ENCODE assay signal across 8 cellular contexts in genomic region chr3:33113772-33114621, GRCh38. TPM values are rescaled to one million over a fixed set of nuclear protein-coding genes. Genes with fewer than 3 reads are reported as not detected.
A peak's percentile ranks its signal among the peaks of the same experiment; 100 is the strongest.
DNase-seq lines count a peak whose midpoint lies in the region; ATAC-seq, FAIRE-seq and TF ChIP-seq lines count a peak whose summit lies in the region.

TSS of gene CRTAP (plus strand) at chr3:33114014. CDS start at chr3:33114078, 64 bp downstream.

- POLR2A ChIA-PET in PC-9 (lab: Charles Lee; ENCODE audit: unreplicated experiment), result interaction anchor here (0.7 kb wide), 1 partner anchor 612 kb away, joined by 3 read pairs; no protein-coding TSS in a partner anchor

- H3K4me2 ChIP-seq in PC-9, result peak within 1 kb of the TSS; percentile 87

- H3K27me3 ChIP-seq in PC-9 (ENCODE audit: insufficient read depth, low read depth) (no peaks in the 10 kb centered on the region), mucosa of stomach (ENCODE audit: control insufficient read depth, insufficient read depth, low read length) (no peaks in the 10 kb centered on the region)

- peak within 1 kb of the TSS; percentile 85 for H2AFZ ChIP-seq in PC-9

- peak; percentile 44 for DNase-seq in D721Med (ENCODE audit: insufficient read length, low spot score)
- peak; percentile 94 for DNase-seq in HT1080 (ENCODE audit: low read depth)
- peak; percentile 82 to 96 for DNase-seq in PC-9
- DNase-seq in activated T-cell treated with anti-CD3 and anti-CD28 coated beads, Interleukin-2, amount 50 U/mL, for 1 hour, result peak; percentile 88
- peak; percentile 97 to 98 for DNase-seq in erythroblast (lab: John Stamatoyannopoulos, UW)
- peak; percentile 94 for DNase-seq in stimulated activated CD8-positive, alpha-beta memory T cell treated with anti-CD3 and anti-CD28 coated beads, Interleukin-4, amount 100 ng/mL, for 48 hours

- peak; percentile 77 for TF ChIP-seq POLR2A in erythroblast (IDR thresholded peaks at IDR 0.05; ENCODE audit: low read length)

- H3K27ac ChIP-seq in PC-9, result peak within 1 kb of the TSS; percentile 72

- H3K36me3 ChIP-seq in PC-9 (ENCODE audit: low read depth) (no peaks in the 10 kb centered on the region), mucosa of stomach (ENCODE audit: control insufficient read depth, insufficient read depth, low read length) (no peaks in the 10 kb centered on the region)

- H3K4me1 ChIP-seq in PC-9 (replicated peaks; ENCODE audit: insufficient read depth) (0 out of 2 replicates have a peak, but pooled peaks cover 7% of the 10 kb centered on the region), mucosa of stomach (ENCODE audit: control insufficient read depth, insufficient read depth, low read length) (peaks cover 14% of the 10 kb centered on the region)

- BruUV-seq in PC-9 (replicated peaks; lab: Mats Ljungman, UMichigan), result no TSS peak

- TF ChIP-seq CTCF in D721Med (IDR thresholded peaks at IDR 0.05; ENCODE audit: insufficient read depth, missing control alignments), result no peak
- TF ChIP-seq CTCF in PC-9 (conservative IDR thresholded peaks at IDR 0.05), result no peak

- H3K9me3 ChIP-seq in PC-9 (ENCODE audit: insufficient read depth, low read depth) (no peaks in the 10 kb centered on the region), mucosa of stomach (ENCODE audit: control insufficient read depth, low read length) (no peaks in the 10 kb centered on the region)

- no peak for FAIRE-seq in D721Med (lab: Jason Lieb, UNC)

- no peaks in the 10 kb centered on the region for H3K9me2 ChIP-seq in PC-9 (ENCODE audit: insufficient read depth)

- CTCF ChIA-PET in PC-9 (lab: Charles Lee), result interaction anchor here (0.5 kb wide), 1 partner anchor 40 kb away, joined by 9 read pairs; no protein-coding TSS in a partner anchor

- no peaks in the 10 kb centered on the region for H4K20me1 ChIP-seq in PC-9 (ENCODE audit: insufficient read depth)

- 0 out of 2 replicates have a peak, but pooled peaks cover 14% of the 10 kb centered on the region for H3K79me2 ChIP-seq in PC-9 (ENCODE audit: low read depth)

- ATAC-seq in GM21367 (IDR thresholded peaks at IDR 0.05; ENCODE audit: unreplicated experiment), result peak; percentile 79

- H3F3A ChIP-seq in PC-9 (ENCODE audit: insufficient read depth, low read depth), result peaks cover 3% of the 10 kb centered on the region

- H3K4me3 ChIP-seq in PC-9, result peak within 1 kb of the TSS; percentile 73
- H3K4me3 ChIP-seq in mucosa of stomach (ENCODE audit: low read length), result peak within 1 kb of the TSS; percentile 82

- intact Hi-C loops in PC-9 (cut with micrococcal nuclease; ENCODE audit: unreplicated experiment), result loop anchor here (1.0 to 2.0 kb wide), 2 partner anchors 17 to 327 kb away; partner anchors contain the start of genes GLB1, TMPPE and UBP1

- H3K9ac ChIP-seq in mucosa of stomach (ENCODE audit: low read length), result peak within 1 kb of the TSS; percentile 86

RNA-seq across cellular contexts. Expression of gene CRTAP, which starts in this region (rescaled TPM):
- total RNA-seq in HT1080 (2014; rRNA removed; shearing (Covaris generic)), result 290 and 376 TPM in 2 replicates
- polyA plus RNA-seq in HT1080 (2015; cell fraction: cytosol; rRNA removed), result 352 and 426 TPM in 2 replicates
- polyA plus RNA-seq in HT1080 (2015; cell fraction: nucleus; rRNA removed), result 159 and 169 TPM in 2 replicates
- 121 and 134 TPM in 2 replicates for total RNA-seq in PC-9 (2021)

Comparison
In these comparisons a context has a peak if more than half of its experiments do, and no peak if none do; other contexts are left out.
1. Peak in every context shown above with its lines: DNase-seq, ATAC-seq, H3K4me3 ChIP-seq and H3K27ac ChIP-seq.
2. DNase-seq: peak in every context shown above with its lines; median percentile 98 in erythroblast; 94 in HT1080; 94 in stimulated activated CD8-positive, alpha-beta memory T cell treated with anti-CD3 and anti-CD28 coated beads, Interleukin-4, amount 100 ng/mL, for 48 hours; 89 in PC-9; 88 in activated T-cell treated with anti-CD3 and anti-CD28 coated beads, Interleukin-2, amount 50 U/mL, for 1 hour; 44 in D721Med.